8 cellular contexts compared by ENCODE assay signal in genomic region chr6:146543211-146543939, GRCh38. TPM values are rescaled to one million over a fixed set of nuclear protein-coding genes. Genes with fewer than 3 reads are reported as not detected.
A peak's percentile ranks its signal among the peaks of the same experiment; 100 is the strongest.
DNase-seq lines count a peak whose midpoint lies in the region; ATAC-seq and TF ChIP-seq lines count a peak whose summit lies in the region.

RAB32 (plus strand) TSS chr6:146543833; CDS start chr6:146543872, 39 bp downstream.

- H3K27ac Mint-ChIP-seq in T-helper 2 cell treated with Interferon-gamma antibody and Interleukin-4, amounts not matched to agents 5 μg/mL and 100 μg/mL, for 36 hours = peak within 1 kb of the TSS; percentile 49

- peaks cover 14% of the 10 kb centered on the region for H3K4me1 Mint-ChIP-seq in T-helper 2 cell treated with Interferon-gamma antibody and Interleukin-4, amounts not matched to agents 5 μg/mL and 100 μg/mL, for 36 hours (ENCODE audit: low read depth)

- H3K9me3 Mint-ChIP-seq in T-helper 2 cell treated with Interferon-gamma antibody and Interleukin-4, amounts not matched to agents 5 μg/mL and 100 μg/mL, for 36 hours = no peaks in the 10 kb centered on the region

- no peaks in the 10 kb centered on the region for H3K36me3 Mint-ChIP-seq in T-helper 2 cell treated with Interferon-gamma antibody and Interleukin-4, amounts not matched to agents 5 μg/mL and 100 μg/mL, for 36 hours (ENCODE audit: low read depth)

- H3K27me3 Mint-ChIP-seq in T-helper 2 cell treated with Interferon-gamma antibody and Interleukin-4, amounts not matched to agents 5 μg/mL and 100 μg/mL, for 36 hours (ENCODE audit: low read depth) = peaks cover 42% of the 10 kb centered on the region

- intact Hi-C loops in left colon (cut with DNase I, micrococcal nuclease) = loop anchor here in 1 of 2 donors (10.0 kb wide), 2 partner anchors 151 to 579 kb away; partner anchors contain the start of gene SHPRH
- intact Hi-C loops in spleen (cut with DNase I; ENCODE audit: low total_unique reads) = no loop called here

- TF ChIP-seq CTCF in GM20000 (IDR thresholded peaks at IDR 0.05; ENCODE audit: extremely low read depth, missing control alignments) (peak; percentile 16), spleen (IDR thresholded peaks at IDR 0.05 in 8 of 11, conservative IDR thresholded peaks at IDR 0.05 in 3 of 11) (peak; percentile 28 to 85 (median 69))

- H3K27ac ChIP-seq in spleen = peak within 1 kb of the TSS; percentile 81 to 98 (median 96)

- peak in 1 of 3 donors; percentile 74 for TF ChIP-seq POLR2A in spleen (IDR thresholded peaks at IDR 0.05)

- H3K36me3 ChIP-seq in spleen = no peaks in the 10 kb centered on the region

- peaks cover 3 to 47% (median 18%) of the 10 kb centered on the region in 6 donors for H3K4me1 ChIP-seq in spleen

- peak within 1 kb of the TSS; percentile 45 to 77 (median 58) for H3K4me3 ChIP-seq in spleen

- ATAC-seq in left colon = peak; percentile 94

- H3K27me3 ChIP-seq in spleen (replicated peaks in 1 of 7) = peaks cover 0 to 26% (median 4%) of the 10 kb centered on the region in 7 donors

- DNase-seq in DMS114 treated with DMSO at 0.1 percent for 48 hours (lab: John Stamatoyannopoulos, UW; ENCODE audit: unreplicated experiment) (peak; percentile 10), GM20000 (ENCODE audit: low spot score) (peak; percentile 71), HPDE6-E6E7 (ENCODE audit: extremely low spot score) (peak; percentile 72), dermis blood vessel endothelial cell (peak; percentile 96), left colon (peak; percentile 93 to 94), spleen (peak; percentile 98), DMS79 treated with DMSO at 0.1 percent for 48 hours (lab: John Stamatoyannopoulos, UW) (no peak)
- DNase-seq in T-helper 2 cell treated with Interferon-gamma antibody and Interleukin-4, amounts not matched to agents 5 μg/mL and 100 μg/mL, for 36 hours (ENCODE audit: low spot score) = peak; percentile 50

- peak within 1 kb of the TSS; percentile 87 for H3K4me3 Mint-ChIP-seq in T-helper 2 cell treated with Interferon-gamma antibody and Interleukin-4, amounts not matched to agents 5 μg/mL and 100 μg/mL, for 36 hours

- WGBS in spleen, 5 donors = 1 to 7% (median 2%) methylated on average over 40 to 86 of the region's 86 CpGs

- H3K9me3 ChIP-seq in spleen = no peaks in the 10 kb centered on the region

RNA-seq across cellular contexts. Expression of gene RAB32, which starts in this region (rescaled TPM):
- total RNA-seq in dermis blood vessel endothelial cell = 67.7 and 111 TPM in 2 replicates
- total RNA-seq in left colon = 10 to 100 TPM; 42.6 to 48.9 TPM
- 10 to 100 TPM; 39.3 to 88.6 (median 51.3) TPM for total RNA-seq in spleen
- 10 to 100 TPM; 20.1 to 69.0 (median 35.6) TPM for polyA plus RNA-seq in spleen
